1 cellular context compared by ENCODE assay signal in genomic region chr17:32348483-32348800, GRCh38.
TF ChIP-seq lines count a peak whose summit lies in the region.

No MANE protein-coding gene starts in this region.

TF ChIP-seq in HCT116, 20 proteins besides CTCF, POLR2A, EP300 and RAD21 (continued from another document):
- TF ChIP-seq, protein P1, sequence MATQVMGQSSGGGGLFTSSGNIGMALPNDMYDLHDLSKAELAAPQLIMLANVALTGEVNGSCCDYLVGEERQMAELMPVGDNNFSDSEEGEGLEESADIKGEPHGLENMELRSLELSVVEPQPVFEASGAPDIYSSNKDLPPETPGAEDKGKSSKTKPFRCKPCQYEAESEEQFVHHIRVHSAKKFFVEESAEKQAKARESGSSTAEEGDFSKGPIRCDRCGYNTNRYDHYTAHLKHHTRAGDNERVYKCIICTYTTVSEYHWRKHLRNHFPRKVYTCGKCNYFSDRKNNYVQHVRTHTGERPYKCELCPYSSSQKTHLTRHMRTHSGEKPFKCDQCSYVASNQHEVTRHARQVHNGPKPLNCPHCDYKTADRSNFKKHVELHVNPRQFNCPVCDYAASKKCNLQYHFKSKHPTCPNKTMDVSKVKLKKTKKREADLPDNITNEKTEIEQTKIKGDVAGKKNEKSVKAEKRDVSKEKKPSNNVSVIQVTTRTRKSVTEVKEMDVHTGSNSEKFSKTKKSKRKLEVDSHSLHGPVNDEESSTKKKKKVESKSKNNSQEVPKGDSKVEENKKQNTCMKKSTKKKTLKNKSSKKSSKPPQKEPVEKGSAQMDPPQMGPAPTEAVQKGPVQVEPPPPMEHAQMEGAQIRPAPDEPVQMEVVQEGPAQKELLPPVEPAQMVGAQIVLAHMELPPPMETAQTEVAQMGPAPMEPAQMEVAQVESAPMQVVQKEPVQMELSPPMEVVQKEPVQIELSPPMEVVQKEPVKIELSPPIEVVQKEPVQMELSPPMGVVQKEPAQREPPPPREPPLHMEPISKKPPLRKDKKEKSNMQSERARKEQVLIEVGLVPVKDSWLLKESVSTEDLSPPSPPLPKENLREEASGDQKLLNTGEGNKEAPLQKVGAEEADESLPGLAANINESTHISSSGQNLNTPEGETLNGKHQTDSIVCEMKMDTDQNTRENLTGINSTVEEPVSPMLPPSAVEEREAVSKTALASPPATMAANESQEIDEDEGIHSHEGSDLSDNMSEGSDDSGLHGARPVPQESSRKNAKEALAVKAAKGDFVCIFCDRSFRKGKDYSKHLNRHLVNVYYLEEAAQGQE (IDR thresholded peaks at IDR 0.05; ENCODE audit: low read depth), result no peak
- no peak for TF ChIP-seq ZFX (IDR thresholded peaks at IDR 0.05)
- no peak for TF ChIP-seq CEBPB (IDR thresholded peaks at IDR 0.05; ENCODE audit: low read depth)
- TF ChIP-seq YY1 (IDR thresholded peaks at IDR 0.05; ENCODE audit: extremely low read depth, insufficient replicate concordance, low read depth, low read length), result no peak
- TF ChIP-seq EGR1 (IDR thresholded peaks at IDR 0.05; ENCODE audit: low read depth), result no peak
TF ChIP-seq in HCT116: peak in this region for 0.
